In genomic region chr3:69328903-69329302, GRCh38 we compare ENCODE assay signal across 17 cellular contexts. TPM values are rescaled to one million over a fixed set of nuclear protein-coding genes. Genes with fewer than 3 reads are reported as not detected.
A peak's percentile ranks its signal among the peaks of the same experiment; 100 is the strongest.
DNase-seq lines count a peak whose midpoint lies in the region; ATAC-seq and TF ChIP-seq lines count a peak whose summit lies in the region.
"Had no signal": no experiment of that assay in that cellular context is flagged by ENCODE, and none has a peak within 500 bp of the region (broad histone marks: within the 10 kb centered on the region; RNA-seq: fewer than 3 reads in every experiment).

No MANE protein-coding gene starts in this region.

- ATAC-seq in activated CD8-positive, alpha-beta memory T cell treated with anti-CD3 and anti-CD28 coated beads, Interleukin-2, amount 10 ng/mL, durations not matched to agents 7 days and 5 days: no peak
- ATAC-seq in stimulated activated effector memory CD8-positive, alpha-beta T cell treated with anti-CD3 and anti-CD28 coated beads, Interleukin-12 subunit alpha, Interleukin-12 subunit beta, amount 100 ng/mL, for 72 hours: no peak
- no peak for ATAC-seq in naive thymus-derived CD8-positive, alpha-beta T cell

- H3K36me3 Mint-ChIP-seq in activated CD8-positive, alpha-beta memory T cell treated with anti-CD3 and anti-CD28 coated beads, Interleukin-2, amount 10 ng/mL, durations not matched to agents 7 days and 5 days: no peaks in the 10 kb centered on the region
- H3K36me3 Mint-ChIP-seq in endothelial cell (ENCODE audit: low read depth, unreplicated experiment): peaks cover 6% of the 10 kb centered on the region
- H3K36me3 Mint-ChIP-seq in stimulated activated effector memory CD8-positive, alpha-beta T cell treated with anti-CD3 and anti-CD28 coated beads, Interleukin-12 subunit alpha, Interleukin-12 subunit beta, amount 100 ng/mL, for 72 hours: peaks cover 12% of the 10 kb centered on the region
- H3K36me3 Mint-ChIP-seq in naive thymus-derived CD8-positive, alpha-beta T cell: no peaks in the 10 kb centered on the region

- POLR2A ChIA-PET in naive thymus-derived CD8-positive, alpha-beta T cell (lab: Charles Lee): no interaction called here

- peaks cover 6% of the 10 kb centered on the region for H3K27me3 Mint-ChIP-seq in activated CD8-positive, alpha-beta memory T cell treated with anti-CD3 and anti-CD28 coated beads, Interleukin-2, amount 10 ng/mL, durations not matched to agents 7 days and 5 days
- no peaks in the 10 kb centered on the region for H3K27me3 Mint-ChIP-seq in endothelial cell (ENCODE audit: unreplicated experiment)
- H3K27me3 Mint-ChIP-seq in naive thymus-derived CD8-positive, alpha-beta T cell: no peaks in the 10 kb centered on the region

- peaks cover 28% of the 10 kb centered on the region for H3K4me1 Mint-ChIP-seq in activated CD8-positive, alpha-beta memory T cell treated with anti-CD3 and anti-CD28 coated beads, Interleukin-2, amount 10 ng/mL, durations not matched to agents 7 days and 5 days
- H3K4me1 Mint-ChIP-seq in endothelial cell (ENCODE audit: unreplicated experiment): peaks cover 39% of the 10 kb centered on the region
- H3K4me1 Mint-ChIP-seq in stimulated activated effector memory CD8-positive, alpha-beta T cell treated with anti-CD3 and anti-CD28 coated beads, Interleukin-12 subunit alpha, Interleukin-12 subunit beta, amount 100 ng/mL, for 72 hours: peaks cover 31% of the 10 kb centered on the region
- peaks cover 2 to 44% (median 33%) of the 10 kb centered on the region in 4 donors for H3K4me1 Mint-ChIP-seq in naive thymus-derived CD8-positive, alpha-beta T cell

- no peaks in the 10 kb centered on the region for H3K9me3 Mint-ChIP-seq in activated CD8-positive, alpha-beta memory T cell treated with anti-CD3 and anti-CD28 coated beads, Interleukin-2, amount 10 ng/mL, durations not matched to agents 7 days and 5 days (ENCODE audit: low read depth)
- H3K9me3 Mint-ChIP-seq in endothelial cell (ENCODE audit: unreplicated experiment): no peaks in the 10 kb centered on the region
- no peaks in the 10 kb centered on the region for H3K9me3 Mint-ChIP-seq in stimulated activated effector memory CD8-positive, alpha-beta T cell treated with anti-CD3 and anti-CD28 coated beads, Interleukin-12 subunit alpha, Interleukin-12 subunit beta, amount 100 ng/mL, for 72 hours
- no peaks in the 10 kb centered on the region for H3K9me3 Mint-ChIP-seq in naive thymus-derived CD8-positive, alpha-beta T cell

- no peak overlapping the region for H3K27ac Mint-ChIP-seq in activated CD8-positive, alpha-beta memory T cell treated with anti-CD3 and anti-CD28 coated beads, Interleukin-2, amount 10 ng/mL, durations not matched to agents 7 days and 5 days
- peak overlapping the region; percentile 3 for H3K27ac Mint-ChIP-seq in endothelial cell (ENCODE audit: unreplicated experiment)
- H3K27ac Mint-ChIP-seq in stimulated activated effector memory CD8-positive, alpha-beta T cell treated with anti-CD3 and anti-CD28 coated beads, Interleukin-12 subunit alpha, Interleukin-12 subunit beta, amount 100 ng/mL, for 72 hours: no peak overlapping the region
- H3K27ac Mint-ChIP-seq in naive thymus-derived CD8-positive, alpha-beta T cell: peak overlapping the region in 2 of 10 donors; percentile 42 to 65

- H3K4me3 Mint-ChIP-seq in activated CD8-positive, alpha-beta memory T cell treated with anti-CD3 and anti-CD28 coated beads, Interleukin-2, amount 10 ng/mL, durations not matched to agents 7 days and 5 days: peak overlapping the region; percentile 32
- no peak overlapping the region for H3K4me3 Mint-ChIP-seq in endothelial cell (ENCODE audit: unreplicated experiment)
- peak overlapping the region; percentile 4 for H3K4me3 Mint-ChIP-seq in stimulated activated effector memory CD8-positive, alpha-beta T cell treated with anti-CD3 and anti-CD28 coated beads, Interleukin-12 subunit alpha, Interleukin-12 subunit beta, amount 100 ng/mL, for 72 hours
- peak overlapping the region in 4 of 10 donors; percentile 0 to 16 (median 8) for H3K4me3 Mint-ChIP-seq in naive thymus-derived CD8-positive, alpha-beta T cell

- CTCF ChIA-PET in activated CD8-positive, alpha-beta memory T cell treated with anti-CD3 and anti-CD28 coated beads, Interleukin-2, amount 10 ng/mL, durations not matched to agents 7 days and 5 days (lab: Charles Lee): interaction anchor here (1.7 to 2.0 kb wide), 2 partner anchors 8 to 18 kb away, joined by 3 to 5 read pairs; no protein-coding TSS in a partner anchor

- DNase-seq in activated CD8-positive, alpha-beta memory T cell treated with anti-CD3 and anti-CD28 coated beads, Interleukin-2, amount 10 ng/mL, durations not matched to agents 7 days and 5 days: no peak
- DNase-seq in activated CD8-positive, alpha-beta memory T cell treated with anti-CD3 and anti-CD28 coated beads, Interleukin-2, amount 50 U/mL, for 4 hours: no peak
- DNase-seq in M059J (ENCODE audit: low read depth) (peak; percentile 17), endothelial cell (ENCODE audit: low spot score) (no peak), NCI-H1048 (lab: John Stamatoyannopoulos, UW) (no peak), NCI-H748 treated with DMSO at 0.1 percent for 48 hours (lab: John Stamatoyannopoulos, UW) (no peak)
- DNase-seq in stimulated activated effector memory CD8-positive, alpha-beta T cell treated with anti-CD3 and anti-CD28 coated beads, Interleukin-12 subunit alpha, Interleukin-12 subunit beta, amount 100 ng/mL, for 72 hours (ENCODE audit: low spot score in 2 of 2): no peak
- DNase-seq in naive thymus-derived CD8-positive, alpha-beta T cell: no peak
- DNase-seq: activated CD4-positive, alpha-beta T cell treated with anti-CD3 and anti-CD28 coated beads, Interleukin-2, amount 50 U/mL, for 4 hours; Caco-2; GDM1; islet precursor cell; mucosa of descending colon; NCI-H2029; NCI-H774; stimulated activated CD8-positive, alpha-beta memory T cell treated with anti-CD3 and anti-CD28 coated beads, Interleukin-4, amount 100 ng/mL, for 48 hours; uterus had no signal

- no peak for TF ChIP-seq CTCF in endothelial cell (IDR thresholded peaks at IDR 0.05; ENCODE audit: unreplicated experiment)

RNA-seq across cellular contexts. Expression of gene FRMD4B, which starts 57.0 kb away (rescaled TPM):
- total RNA-seq in activated CD8-positive, alpha-beta memory T cell treated with anti-CD3 and anti-CD28 coated beads, Interleukin-2, amount 10 ng/mL, durations not matched to agents 7 days and 5 days: 10 to 100 TPM; 55.8 to 68.2 TPM
- 0.07 and 0.25 TPM in 2 replicates for total RNA-seq in M059J (2014; rRNA removed; shearing (Covaris generic))
- total RNA-seq in endothelial cell (ENCODE audit: unreplicated experiment): 102 TPM
- under 1 TPM; 0.26 to 0.27 TPM for total RNA-seq in naive thymus-derived CD8-positive, alpha-beta T cell
- under 1 TPM; 0.15 to 0.39 (median 0.36) TPM for polyA plus RNA-seq in naive thymus-derived CD8-positive, alpha-beta T cell

Comparison
In these comparisons a context has a peak if more than half of its experiments do, and no peak if none do; other contexts are left out.
1. RNA of gene FRMD4B, which starts 57.0 kb away (total RNA-seq): 102 TPM in endothelial cell (single experiment) and 55.8 to 68.2 TPM in activated CD8-positive, alpha-beta memory T cell treated with anti-CD3 and anti-CD28 coated beads, Interleukin-2, amount 10 ng/mL, durations not matched to agents 7 days and 5 days; 0.26 to 0.27 TPM in naive thymus-derived CD8-positive, alpha-beta T cell and 0.07 to 0.25 TPM in M059J; every median in the first group is over 10 times any median in the second.